ENCODE assay signal across 8 cellular contexts in the genomic region with DNA sequence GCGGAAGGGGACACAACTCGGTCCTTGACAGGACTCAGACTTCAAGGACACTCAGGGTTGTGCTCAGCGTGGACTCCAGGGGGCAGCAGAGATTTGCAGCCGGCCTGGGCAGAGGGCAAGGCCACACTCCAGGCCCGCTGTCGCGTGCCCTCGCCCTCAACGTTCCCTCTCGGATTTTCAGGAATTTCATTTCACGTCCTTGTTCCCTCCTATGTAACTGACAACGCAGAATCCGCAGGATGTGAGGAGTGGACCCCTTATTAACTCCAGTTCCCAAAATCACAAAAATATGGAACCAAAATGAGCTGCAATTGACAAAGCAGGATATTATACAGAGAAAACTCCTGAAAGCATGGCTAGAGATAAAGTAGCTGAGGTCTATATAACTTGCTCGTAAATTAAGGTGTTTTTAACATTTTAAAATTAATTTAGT. TPM values are rescaled to one million over a fixed set of nuclear protein-coding genes. Genes with fewer than 3 reads are reported as not detected.
DNase-seq lines count a peak whose midpoint lies in the region; ATAC-seq and TF ChIP-seq lines count a peak whose summit lies in the region.

No MANE protein-coding gene starts in this region.

- H3K36me3 ChIP-seq in tibial nerve, result no peaks in the 10 kb centered on the region

- H3K9me3 ChIP-seq in tibial nerve, result no peaks in the 10 kb centered on the region

- TF ChIP-seq POLR2A in tibial nerve (IDR thresholded peaks at IDR 0.05), result no peak

- TF ChIP-seq EP300 in tibial nerve (IDR thresholded peaks at IDR 0.05), result no peak

- 13 to 15% methylated on average over 14 of the region's 14 CpGs for WGBS in tibial nerve, 2 donors

- ATAC-seq in GM19468 (IDR thresholded peaks at IDR 0.05; ENCODE audit: extremely low read depth, unreplicated experiment) (peak; percentile 86), HG03520 (IDR thresholded peaks at IDR 0.05; ENCODE audit: unreplicated experiment) (peak; percentile 91)

- H3K4me1 ChIP-seq in tibial nerve, result no peaks in the 10 kb centered on the region

- H3K27ac ChIP-seq in tibial nerve, result no peak overlapping the region

- DNase-seq in DMS 273 (lab: John Stamatoyannopoulos, UW; ENCODE audit: unreplicated experiment), result peak; percentile 79
- peak; percentile 81 to 82 for DNase-seq in activated T-cell treated with anti-CD3 and anti-CD28 coated beads, Interleukin-2, amount 50 U/mL, for 48 hours
- DNase-seq in fibroblast of pulmonary artery (ENCODE audit: low read depth), result peak; percentile 74
- peak; percentile 12 for DNase-seq in occipital lobe (lab: John Stamatoyannopoulos, UW)
- DNase-seq in tibial nerve (ENCODE audit: low spot score in 2 of 2), result peak; percentile 51 to 78

- H3K27me3 ChIP-seq in tibial nerve, result no peaks in the 10 kb centered on the region

- peak; percentile 99 for TF ChIP-seq CTCF in fibroblast of pulmonary artery (IDR thresholded peaks at IDR 0.05; ENCODE audit: low read length, missing control alignments)
- TF ChIP-seq CTCF in tibial nerve (IDR thresholded peaks at IDR 0.05), result peak; percentile 73 to 86 (median 84)

- H3K4me3 ChIP-seq in fibroblast of pulmonary artery (replicated peaks; ENCODE audit: low read depth, low read length) (no peak overlapping the region), tibial nerve (no peak overlapping the region)

TF ChIP-seq in PFSK-1, 5 proteins besides CTCF, POLR2A, EP300 and RAD21:
- TF ChIP-seq TAF1 (IDR thresholded peaks at IDR 0.05; ENCODE audit: borderline replicate concordance, insufficient read depth, low read length), result no peak
- TF ChIP-seq, protein P1, sequence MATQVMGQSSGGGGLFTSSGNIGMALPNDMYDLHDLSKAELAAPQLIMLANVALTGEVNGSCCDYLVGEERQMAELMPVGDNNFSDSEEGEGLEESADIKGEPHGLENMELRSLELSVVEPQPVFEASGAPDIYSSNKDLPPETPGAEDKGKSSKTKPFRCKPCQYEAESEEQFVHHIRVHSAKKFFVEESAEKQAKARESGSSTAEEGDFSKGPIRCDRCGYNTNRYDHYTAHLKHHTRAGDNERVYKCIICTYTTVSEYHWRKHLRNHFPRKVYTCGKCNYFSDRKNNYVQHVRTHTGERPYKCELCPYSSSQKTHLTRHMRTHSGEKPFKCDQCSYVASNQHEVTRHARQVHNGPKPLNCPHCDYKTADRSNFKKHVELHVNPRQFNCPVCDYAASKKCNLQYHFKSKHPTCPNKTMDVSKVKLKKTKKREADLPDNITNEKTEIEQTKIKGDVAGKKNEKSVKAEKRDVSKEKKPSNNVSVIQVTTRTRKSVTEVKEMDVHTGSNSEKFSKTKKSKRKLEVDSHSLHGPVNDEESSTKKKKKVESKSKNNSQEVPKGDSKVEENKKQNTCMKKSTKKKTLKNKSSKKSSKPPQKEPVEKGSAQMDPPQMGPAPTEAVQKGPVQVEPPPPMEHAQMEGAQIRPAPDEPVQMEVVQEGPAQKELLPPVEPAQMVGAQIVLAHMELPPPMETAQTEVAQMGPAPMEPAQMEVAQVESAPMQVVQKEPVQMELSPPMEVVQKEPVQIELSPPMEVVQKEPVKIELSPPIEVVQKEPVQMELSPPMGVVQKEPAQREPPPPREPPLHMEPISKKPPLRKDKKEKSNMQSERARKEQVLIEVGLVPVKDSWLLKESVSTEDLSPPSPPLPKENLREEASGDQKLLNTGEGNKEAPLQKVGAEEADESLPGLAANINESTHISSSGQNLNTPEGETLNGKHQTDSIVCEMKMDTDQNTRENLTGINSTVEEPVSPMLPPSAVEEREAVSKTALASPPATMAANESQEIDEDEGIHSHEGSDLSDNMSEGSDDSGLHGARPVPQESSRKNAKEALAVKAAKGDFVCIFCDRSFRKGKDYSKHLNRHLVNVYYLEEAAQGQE (IDR thresholded peaks at IDR 0.05; ENCODE audit: insufficient read depth in 1 of 2, low read depth in 2 of 2, low read length in 2 of 2), result no peak
- no peak for TF ChIP-seq POLR2AphosphoS5 (IDR thresholded peaks at IDR 0.05; ENCODE audit: low read depth, low read length)
- peak; percentile 19 for TF ChIP-seq FOXP2 (optimal IDR thresholded peaks at IDR 0.05; ENCODE audit: borderline replicate concordance, extremely low read depth, extremely low read length, insufficient read depth)
- TF ChIP-seq SIN3A (IDR thresholded peaks at IDR 0.05; ENCODE audit: borderline replicate concordance, insufficient read depth, low read length), result no peak

RNA-seq across cellular contexts. Expression of gene DCTD, which starts 21.0 kb away (rescaled TPM):
- 54.2 TPM for polyA plus RNA-seq in PFSK-1 (2012; ENCODE audit: insufficient read length, low read depth)
- total RNA-seq in occipital lobe (18.1 TPM), tibial nerve (10 to 100 TPM; 50.4 to 76.3 (median 55.8) TPM)

Comparison
In these comparisons a context has a peak if more than half of its experiments do, and no peak if none do; other contexts are left out.
1. DNase-seq: peak in every context shown above with its lines; median percentile 82 in activated T-cell treated with anti-CD3 and anti-CD28 coated beads, Interleukin-2, amount 50 U/mL, for 48 hours; 79 in DMS 273; 74 in fibroblast of pulmonary artery; 64 in tibial nerve; 12 in occipital lobe.